12 cellular contexts compared by ENCODE assay signal in the genomic region with DNA sequence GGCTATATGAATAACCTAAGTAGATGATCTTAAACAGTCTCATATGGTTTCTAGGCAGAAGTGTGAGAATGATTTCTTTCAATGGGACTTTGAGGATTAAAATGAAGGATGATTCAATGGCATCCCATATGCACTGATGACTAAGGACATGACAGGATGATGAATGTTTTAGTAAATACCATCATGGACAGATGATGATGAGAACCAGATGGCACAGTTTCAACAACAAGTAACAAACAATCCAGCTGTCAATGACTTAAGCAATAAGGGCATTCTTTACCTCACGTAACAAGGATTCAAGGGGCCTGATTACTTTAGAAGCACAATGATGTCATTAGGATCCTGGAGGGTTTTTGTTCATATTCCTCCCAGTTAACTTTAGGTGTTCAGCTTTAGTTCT.
DNase-seq lines count a peak whose midpoint lies in the region; ATAC-seq, FAIRE-seq and TF ChIP-seq lines count a peak whose summit lies in the region.
"Had no signal": no experiment of that assay in that cellular context is flagged by ENCODE, and none has a peak within 500 bp of the region (broad histone marks: within the 10 kb centered on the region; RNA-seq: fewer than 3 reads in every experiment).

No MANE protein-coding gene starts in this region.

- no peaks in the 10 kb centered on the region for H3K4me1 Mint-ChIP-seq in naive thymus-derived CD8-positive, alpha-beta T cell

- H3K27me3 Mint-ChIP-seq in naive thymus-derived CD8-positive, alpha-beta T cell: no peaks in the 10 kb centered on the region

- no peak overlapping the region for H3K27ac Mint-ChIP-seq in naive thymus-derived CD8-positive, alpha-beta T cell

- POLR2A ChIA-PET in BJ (lab: Charles Lee): no interaction called here
- POLR2A ChIA-PET in naive thymus-derived CD8-positive, alpha-beta T cell (lab: Charles Lee): no interaction called here

- DNase-seq in BJ (ENCODE audit: low read depth) (peak; percentile 19), HTR-8/SVneo (ENCODE audit: insufficient read length, low spot score) (peak; percentile 20), fibroblast of the conjunctiva (ENCODE audit: low read depth) (peak; percentile 81), NK-92 (lab: John Stamatoyannopoulos, UW; ENCODE audit: unreplicated experiment) (no peak)
- no peak for DNase-seq in activated CD4-positive, CD25-positive, alpha-beta regulatory T cell (lab: John Stamatoyannopoulos, UW)
- no peak for DNase-seq in naive thymus-derived CD8-positive, alpha-beta T cell
- DNase-seq: anterior cingulate cortex; effector memory CD4-positive, alpha-beta T cell; Kasumi-1; NCI-H187 treated with DMSO at 0.1 percent for 48 hours had no signal

- no peak overlapping the region for H3K4me3 Mint-ChIP-seq in naive thymus-derived CD8-positive, alpha-beta T cell

- TF ChIP-seq CTCF in BJ (IDR thresholded peaks at IDR 0.05; ENCODE audit: insufficient read depth, low read depth, low read length): no peak

- H3K36me3 ChIP-seq in BJ (ENCODE audit: control insufficient read depth, insufficient read depth, low read length): no peaks in the 10 kb centered on the region

- CTCF ChIA-PET in BJ (lab: Yijun Ruan, JAX): interaction anchor here (0.9 kb wide), 1 partner anchor 16 kb away, joined by 3 read pairs; no protein-coding TSS in a partner anchor

- H3K27me3 ChIP-seq in BJ (ENCODE audit: control insufficient read depth, insufficient read depth, low read length): no peaks in the 10 kb centered on the region

- ATAC-seq in SK-N-SH treated with all-trans-retinoic acid at 6 μM for 48 hours (0 out of 3 replicates have a peak, but pooled peaks have one; percentile 21), esophagus mucosa (no peak)
- ATAC-seq in naive thymus-derived CD8-positive, alpha-beta T cell: no peak

- no peak for FAIRE-seq in HTR-8/SVneo (lab: Jason Lieb, UNC)

- peaks cover 0 to 21% (median 8%) of the 10 kb centered on the region in 9 donors for H3K9me3 Mint-ChIP-seq in naive thymus-derived CD8-positive, alpha-beta T cell

- no peaks in the 10 kb centered on the region for H3K36me3 Mint-ChIP-seq in naive thymus-derived CD8-positive, alpha-beta T cell

- no peak overlapping the region for H3K4me3 ChIP-seq in BJ (ENCODE audit: low read depth, low read length)

TF ChIP-seq in SK-N-SH treated with all-trans-retinoic acid at 6 μM for 48 hours, 23 proteins besides CTCF, POLR2A, EP300 and RAD21:
- 0 out of 2 replicates have a peak, but pooled peaks have one; percentile 13 for TF ChIP-seq ISL1 (CRISPR knock-in tag; IDR thresholded peaks at IDR 0.05)
- TF ChIP-seq SNAI2 (CRISPR knock-in tag; IDR thresholded peaks at IDR 0.05): no peak
- TF ChIP-seq, protein P1, sequence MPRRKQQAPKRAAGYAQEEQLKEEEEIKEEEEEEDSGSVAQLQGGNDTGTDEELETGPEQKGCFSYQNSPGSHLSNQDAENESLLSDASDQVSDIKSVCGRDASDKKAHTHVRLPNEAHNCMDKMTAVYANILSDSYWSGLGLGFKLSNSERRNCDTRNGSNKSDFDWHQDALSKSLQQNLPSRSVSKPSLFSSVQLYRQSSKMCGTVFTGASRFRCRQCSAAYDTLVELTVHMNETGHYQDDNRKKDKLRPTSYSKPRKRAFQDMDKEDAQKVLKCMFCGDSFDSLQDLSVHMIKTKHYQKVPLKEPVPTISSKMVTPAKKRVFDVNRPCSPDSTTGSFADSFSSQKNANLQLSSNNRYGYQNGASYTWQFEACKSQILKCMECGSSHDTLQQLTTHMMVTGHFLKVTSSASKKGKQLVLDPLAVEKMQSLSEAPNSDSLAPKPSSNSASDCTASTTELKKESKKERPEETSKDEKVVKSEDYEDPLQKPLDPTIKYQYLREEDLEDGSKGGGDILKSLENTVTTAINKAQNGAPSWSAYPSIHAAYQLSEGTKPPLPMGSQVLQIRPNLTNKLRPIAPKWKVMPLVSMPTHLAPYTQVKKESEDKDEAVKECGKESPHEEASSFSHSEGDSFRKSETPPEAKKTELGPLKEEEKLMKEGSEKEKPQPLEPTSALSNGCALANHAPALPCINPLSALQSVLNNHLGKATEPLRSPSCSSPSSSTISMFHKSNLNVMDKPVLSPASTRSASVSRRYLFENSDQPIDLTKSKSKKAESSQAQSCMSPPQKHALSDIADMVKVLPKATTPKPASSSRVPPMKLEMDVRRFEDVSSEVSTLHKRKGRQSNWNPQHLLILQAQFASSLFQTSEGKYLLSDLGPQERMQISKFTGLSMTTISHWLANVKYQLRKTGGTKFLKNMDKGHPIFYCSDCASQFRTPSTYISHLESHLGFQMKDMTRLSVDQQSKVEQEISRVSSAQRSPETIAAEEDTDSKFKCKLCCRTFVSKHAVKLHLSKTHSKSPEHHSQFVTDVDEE (CRISPR knock-in tag; IDR thresholded peaks at IDR 0.05): no peak
- TF ChIP-seq, protein P2, sequence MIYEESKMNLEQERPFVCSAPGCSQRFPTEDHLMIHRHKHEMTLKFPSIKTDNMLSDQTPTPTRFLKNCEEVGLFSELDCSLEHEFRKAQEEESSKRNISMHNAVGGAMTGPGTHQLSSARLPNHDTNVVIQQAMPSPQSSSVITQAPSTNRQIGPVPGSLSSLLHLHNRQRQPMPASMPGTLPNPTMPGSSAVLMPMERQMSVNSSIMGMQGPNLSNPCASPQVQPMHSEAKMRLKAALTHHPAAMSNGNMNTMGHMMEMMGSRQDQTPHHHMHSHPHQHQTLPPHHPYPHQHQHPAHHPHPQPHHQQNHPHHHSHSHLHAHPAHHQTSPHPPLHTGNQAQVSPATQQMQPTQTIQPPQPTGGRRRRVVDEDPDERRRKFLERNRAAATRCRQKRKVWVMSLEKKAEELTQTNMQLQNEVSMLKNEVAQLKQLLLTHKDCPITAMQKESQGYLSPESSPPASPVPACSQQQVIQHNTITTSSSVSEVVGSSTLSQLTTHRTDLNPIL (CRISPR knock-in tag; IDR thresholded peaks at IDR 0.05; ENCODE audit: low read depth): no peak
- no peak for TF ChIP-seq ARNTL (CRISPR knock-in tag; IDR thresholded peaks at IDR 0.05; ENCODE audit: borderline replicate concordance, low read depth)
- TF ChIP-seq TCF4 (CRISPR knock-in tag; IDR thresholded peaks at IDR 0.05; ENCODE audit: borderline replicate concordance): no peak

Comparison
In these comparisons a context has a peak if more than half of its experiments do, and no peak if none do; other contexts are left out.
1. DNase-seq: peak in BJ (single experiment), HTR-8/SVneo (single experiment) and fibroblast of the conjunctiva (single experiment); none in activated CD4-positive, CD25-positive, alpha-beta regulatory T cell (0 of 4), naive thymus-derived CD8-positive, alpha-beta T cell (0 of 10) and NK-92 (single experiment).